ENCODE assay signal across 9 cellular contexts in the genomic region with DNA sequence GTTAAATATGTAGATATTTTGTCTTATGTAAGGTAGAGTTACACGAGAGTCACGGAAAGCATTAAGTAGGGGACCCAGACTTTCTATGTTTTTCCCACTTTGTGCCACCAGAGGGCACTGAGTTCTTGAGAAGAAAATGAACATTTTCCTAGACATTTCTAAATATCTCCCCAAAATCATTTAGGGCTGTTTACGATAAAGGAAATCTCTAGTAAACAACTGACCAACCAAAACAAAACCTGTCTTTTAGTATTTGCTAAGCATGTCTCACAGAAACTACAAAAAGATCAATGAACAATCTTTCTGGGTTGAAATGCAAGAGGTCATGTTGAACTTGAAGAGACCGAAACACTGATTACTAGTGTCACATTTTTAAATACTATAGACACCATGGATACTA.
A peak's percentile ranks its signal among the peaks of the same experiment; 100 is the strongest.
DNase-seq lines count a peak whose midpoint lies in the region; ATAC-seq and TF ChIP-seq lines count a peak whose summit lies in the region.
"Had no signal": no experiment of that assay in that cellular context is flagged by ENCODE, and none has a peak within 500 bp of the region (broad histone marks: within the 10 kb centered on the region; RNA-seq: fewer than 3 reads in every experiment).

No MANE protein-coding gene starts in this region.

- peaks cover 7% of the 10 kb centered on the region for H3K4me1 ChIP-seq in OCI-LY3 (ENCODE audit: low read length)

- peak overlapping the region; percentile 60 for H3K4me2 ChIP-seq in OCI-LY3 (ENCODE audit: low read length)

- ATAC-seq in HG02870 (IDR thresholded peaks at IDR 0.05; ENCODE audit: unreplicated experiment): peak; percentile 81

- H3K79me2 ChIP-seq in OCI-LY3 (ENCODE audit: low read length): no peaks in the 10 kb centered on the region

- peak overlapping the region; percentile 22; the same call in 1 of the 2 replicates for H3K9ac ChIP-seq in OCI-LY3 (ENCODE audit: low read length)

- H3K36me3 ChIP-seq in OCI-LY3 (replicated peaks; ENCODE audit: low read depth, low read length): peaks cover 3% of the 10 kb centered on the region

- H3K4me3 ChIP-seq in GM12864 (ENCODE audit: low read depth, low read length): no peak overlapping the region
- peak overlapping the region; percentile 40 for H3K4me3 ChIP-seq in OCI-LY3 (ENCODE audit: low read length)

- H2AFZ ChIP-seq in OCI-LY3 (ENCODE audit: low read depth, low read length): 0 out of 2 replicates have a peak overlapping the region, but pooled peaks have one; percentile 10

- H3K27ac ChIP-seq in C4-2B (no peak overlapping the region), OCI-LY3 (ENCODE audit: low read length) (no peak overlapping the region)

- no peaks in the 10 kb centered on the region for H4K20me1 ChIP-seq in OCI-LY3 (ENCODE audit: insufficient read depth, low read length)

- no peaks in the 10 kb centered on the region for H3K27me3 ChIP-seq in OCI-LY3 (ENCODE audit: low read depth, low read length)

- H3K9me3 ChIP-seq in OCI-LY3 (ENCODE audit: insufficient read depth, low read length): no peaks in the 10 kb centered on the region

- DNase-seq in GM12864 (ENCODE audit: low read depth) (peak; percentile 10), amniotic stem cell (lab: John Stamatoyannopoulos, UW) (peak; percentile 17), iris pigment epithelial cell (ENCODE audit: low read depth) (peak; percentile 56), NCI-H1048 (lab: John Stamatoyannopoulos, UW) (no peak)
- peak; percentile 6 for DNase-seq in stimulated activated CD8-positive, alpha-beta memory T cell treated with anti-CD3 and anti-CD28 coated beads, Interleukin-15, amount 100 ng/mL, for 1 hour (ENCODE audit: low read depth)
- DNase-seq: activated naive CD8-positive, alpha-beta T cell treated with anti-CD3 and anti-CD28 coated beads, Interleukin-2, amount 10 ng/mL, durations not matched to agents 7 days and 5 days had no signal

- peak; percentile 76 for TF ChIP-seq CTCF in C4-2B (conservative IDR thresholded peaks at IDR 0.05)
- TF ChIP-seq CTCF in GM12864 (IDR thresholded peaks at IDR 0.05; ENCODE audit: low read depth, low read length, missing control alignments): peak; percentile 66
- peak; percentile 90 for TF ChIP-seq CTCF in OCI-LY3 (IDR thresholded peaks at IDR 0.05; ENCODE audit: low read depth, low read length)
